In the genomic region with DNA sequence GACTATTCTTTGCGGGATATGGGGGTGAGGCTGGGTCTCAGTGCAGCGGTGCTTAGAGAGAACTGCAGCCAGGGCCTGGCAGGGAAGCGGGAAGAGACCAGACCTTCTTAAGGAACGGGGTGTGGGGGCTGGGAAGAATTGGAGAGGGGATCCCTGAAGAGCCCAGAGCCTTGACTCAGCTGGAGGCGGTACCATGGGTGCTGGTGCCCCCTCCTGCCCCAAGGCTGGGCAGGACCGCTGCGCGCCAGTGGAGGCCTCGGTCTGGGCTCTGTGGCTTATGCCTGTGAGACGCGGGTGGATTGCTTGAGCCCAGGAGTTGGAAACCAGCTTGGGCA, we compare ENCODE assay signal across 7 cellular contexts. TPM values are rescaled to one million over a fixed set of nuclear protein-coding genes. Genes with fewer than 3 reads are reported as not detected.
A peak's percentile ranks its signal among the peaks of the same experiment; 100 is the strongest.
DNase-seq lines count a peak whose midpoint lies in the region; ATAC-seq and TF ChIP-seq lines count a peak whose summit lies in the region.
"Had no signal": no experiment of that assay in that cellular context is flagged by ENCODE, and none has a peak within 500 bp of the region (broad histone marks: within the 10 kb centered on the region; RNA-seq: fewer than 3 reads in every experiment).

No MANE protein-coding gene starts in this region.

- DNase-seq in prostate gland (ENCODE audit: low spot score) (no peak), NCI-H526 treated with DMSO at 0.1 percent for 48 hours (lab: John Stamatoyannopoulos, UW) (no peak), cerebellar cortex (ENCODE audit: low spot score) (no peak)
- no peak for DNase-seq in activated T-cell treated with anti-CD3 and anti-CD28 coated beads, Interleukin-2, amount 50 U/mL, for 4 hours
- DNase-seq: activated CD4-positive, alpha-beta T cell treated with anti-CD3 and anti-CD28 coated beads for 4 hours had no signal

- peaks cover 27% of the 10 kb centered on the region for H3K36me3 Mint-ChIP-seq in brain
- H3K36me3 Mint-ChIP-seq in activated T-cell treated with anti-CD3 and anti-CD28 coated beads, Interleukin-2, amount 50 U/mL, for 4 hours (ENCODE audit: insufficient read depth), result peaks cover 4% of the 10 kb centered on the region

- peaks cover 23% of the 10 kb centered on the region for H3K4me1 ChIP-seq in prostate gland (replicated peaks)

- H3K27ac Mint-ChIP-seq in brain, result peak overlapping the region; percentile 99 to 100 (median 99)

- peaks cover 0 to 7% (median 0%) of the 10 kb centered on the region in 5 experiments for H3K9me3 Mint-ChIP-seq in brain
- no peaks in the 10 kb centered on the region for H3K9me3 Mint-ChIP-seq in activated T-cell treated with anti-CD3 and anti-CD28 coated beads, Interleukin-2, amount 50 U/mL, for 4 hours

- 81% methylated on average over 11 of the region's 11 CpGs for whole genome bisulfite sequencing in prostate gland

- TF ChIP-seq POLR2A in prostate gland (IDR thresholded peaks at IDR 0.05), result no peak

- peaks cover 16% of the 10 kb centered on the region; the same call in 1 of the 2 replicates for H3K36me3 ChIP-seq in KOPT-K1 (ENCODE audit: insufficient read depth, low read length)
- no peaks in the 10 kb centered on the region for H3K36me3 ChIP-seq in prostate gland

- H3K4me1 Mint-ChIP-seq in brain, result peaks cover 83% of the 10 kb centered on the region
- peaks cover 58% of the 10 kb centered on the region for H3K4me1 Mint-ChIP-seq in activated T-cell treated with anti-CD3 and anti-CD28 coated beads, Interleukin-2, amount 50 U/mL, for 4 hours (ENCODE audit: low read depth)

- peaks cover 5% of the 10 kb centered on the region for H3K27me3 Mint-ChIP-seq in brain
- no peaks in the 10 kb centered on the region for H3K27me3 Mint-ChIP-seq in activated T-cell treated with anti-CD3 and anti-CD28 coated beads, Interleukin-2, amount 50 U/mL, for 4 hours (ENCODE audit: low read depth)

- TF ChIP-seq CTCF in brain (conservative IDR thresholded peaks at IDR 0.05) (no peak), prostate gland (IDR thresholded peaks at IDR 0.05) (no peak)

- H3K27me3 ChIP-seq in prostate gland (replicated peaks; ENCODE audit: insufficient read depth), result no peaks in the 10 kb centered on the region

- no peak for ATAC-seq in activated T-cell treated with anti-CD3 and anti-CD28 coated beads, Interleukin-2, amount 50 U/mL, for 4 hours

- H3K4me3 ChIP-seq in prostate gland, result no peak overlapping the region

- H3K27ac ChIP-seq in KOPT-K1 (ENCODE audit: low read depth, low read length, poor library complexity, severe bottlenecking), result peak overlapping the region; percentile 93
- H3K27ac ChIP-seq in prostate gland, result peak overlapping the region; percentile 94 to 97

- intact Hi-C loops in prostate gland (cut with DNase I), result no loop called here

- H3K9me3 ChIP-seq in KOPT-K1 (ENCODE audit: insufficient read depth, low read length, poor library complexity, severe bottlenecking) (no peaks in the 10 kb centered on the region), prostate gland (no peaks in the 10 kb centered on the region)

- H3K4me3 Mint-ChIP-seq in brain, result peak overlapping the region in 4 of 5 experiments; percentile 63 to 99 (median 96)
- no peak overlapping the region for H3K4me3 Mint-ChIP-seq in activated T-cell treated with anti-CD3 and anti-CD28 coated beads, Interleukin-2, amount 50 U/mL, for 4 hours

RNA-seq across cellular contexts. Expression of gene RNU7-1, which starts 1.3 kb away (rescaled TPM):
- not detected for polyA plus RNA-seq in brain (ENCODE audit: insufficient read depth, low read depth, low replicate concordance)
- not detected for total RNA-seq in prostate gland
- total RNA-seq in activated T-cell treated with anti-CD3 and anti-CD28 coated beads, Interleukin-2, amount 50 U/mL, for 4 hours, result not detected

RNA-seq across cellular contexts. Expression of gene C12orf57, which starts 1.5 kb away (rescaled TPM):
- polyA plus RNA-seq in brain (ENCODE audit: insufficient read depth, low read depth, low replicate concordance), result 619 TPM
- total RNA-seq in prostate gland, result 100 to 1,000 TPM; 352 to 711 TPM
- total RNA-seq in activated T-cell treated with anti-CD3 and anti-CD28 coated beads, Interleukin-2, amount 50 U/mL, for 4 hours, result 100 to 1,000 TPM; 180 to 190 (median 184) TPM

RNA-seq across cellular contexts. Expression of gene PTPN6, which starts 8.9 kb away (rescaled TPM):
- 28.3 TPM for polyA plus RNA-seq in brain (ENCODE audit: insufficient read depth, low read depth, low replicate concordance)
- 10 to 100 TPM; 30.6 to 43.2 TPM for total RNA-seq in prostate gland
- 100 to 1,000 TPM; 309 to 404 (median 401) TPM for total RNA-seq in activated T-cell treated with anti-CD3 and anti-CD28 coated beads, Interleukin-2, amount 50 U/mL, for 4 hours

RNA-seq across cellular contexts. Expression of gene ATN1, which starts 14.5 kb away (rescaled TPM):
- 221 TPM for polyA plus RNA-seq in brain (ENCODE audit: insufficient read depth, low read depth, low replicate concordance)
- total RNA-seq in prostate gland, result 100 to 1,000 TPM in 1 of 2 donors, 10 to 100 TPM in 1; 93.0 to 129 TPM
- 10 to 100 TPM; 65.8 to 73.9 (median 70.7) TPM for total RNA-seq in activated T-cell treated with anti-CD3 and anti-CD28 coated beads, Interleukin-2, amount 50 U/mL, for 4 hours

RNA-seq across cellular contexts. Expression of gene ENO2, which starts 27.9 kb away (rescaled TPM):
- 553 TPM for polyA plus RNA-seq in brain (ENCODE audit: insufficient read depth, low read depth, low replicate concordance)
- 10 to 100 TPM in 1 of 2 donors, 1 to 10 TPM in 1; 6.9 to 13.0 TPM for total RNA-seq in prostate gland
- 10 to 100 TPM; 83.5 to 97.4 (median 85.2) TPM for total RNA-seq in activated T-cell treated with anti-CD3 and anti-CD28 coated beads, Interleukin-2, amount 50 U/mL, for 4 hours

Comparison
In these comparisons a context has a peak if more than half of its experiments do, and no peak if none do; other contexts are left out.
1. RNA of gene PTPN6, which starts 8.9 kb away (total RNA-seq): 309 to 404 TPM in activated T-cell treated with anti-CD3 and anti-CD28 coated beads, Interleukin-2, amount 50 U/mL, for 4 hours; 30.6 to 43.2 TPM in prostate gland; every median in the first group is over 4 times any median in the second.